36 cellular contexts compared by ENCODE assay signal in the genomic region with DNA sequence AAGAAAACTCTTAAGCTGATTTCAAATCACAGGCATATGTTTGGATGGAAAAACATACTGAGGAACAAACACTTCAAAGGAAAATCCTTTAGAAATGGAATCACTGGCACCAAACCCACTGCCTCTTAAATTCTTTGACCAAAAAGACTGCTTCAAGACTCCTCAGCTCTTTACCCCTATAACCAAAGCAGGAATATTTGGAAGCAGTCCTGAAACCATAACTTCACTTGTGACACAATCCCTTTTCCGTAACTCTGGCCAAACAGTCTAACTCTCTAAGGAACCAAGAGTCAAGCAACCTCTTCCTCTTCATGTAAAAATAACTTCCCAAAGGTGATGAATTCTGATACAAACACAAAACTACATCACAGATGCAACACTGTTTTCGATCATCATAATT.
"Had no signal": no experiment of that assay in that cellular context is flagged by ENCODE, and none has a peak within 500 bp of the region (broad histone marks: within the 10 kb centered on the region; RNA-seq: fewer than 3 reads in every experiment).

No MANE protein-coding gene starts in this region.

- H3K9me3 ChIP-seq: adrenal gland, body of pancreas, breast epithelium had no signal

- DNase-seq: activated B cell treated with CpG ODN at 0.5 μM for 24 hours; activated CD4-positive, alpha-beta memory T cell treated with anti-CD3 and anti-CD28 coated beads for 36 hours; activated CD4-positive, alpha-beta T cell treated with anti-CD3 and anti-CD28 coated beads for 4 hours; activated CD4-positive, alpha-beta T cell treated with anti-CD3 and anti-CD28 coated beads, Interleukin-2, amount 10 ng/mL, durations not matched to agents 24 days and 14 days; activated CD4-positive, alpha-beta T cell treated with anti-CD3 and anti-CD28 coated beads, Interleukin-2, amount 50 U/mL, for 1 hour; activated CD4-positive, alpha-beta T cell treated with anti-CD3 and anti-CD28 coated beads, Interleukin-2, amount 50 U/mL, for 4 hours; activated CD4-positive, CD25-positive, alpha-beta regulatory T cell treated with anti-CD3 and anti-CD28 coated beads, Interleukin-2, amount 50 U/mL, for 72 hours; activated CD8-positive, alpha-beta memory T cell treated with anti-CD3 and anti-CD28 coated beads, Interleukin-2, amount 50 U/mL, for 4 hours; activated CD8-positive, alpha-beta T cell treated with anti-CD3 and anti-CD28 coated beads for 36 hours; activated effector memory CD4-positive, alpha-beta T cell treated with anti-CD3 and anti-CD28 coated beads, Interleukin-2, amount 50 U/mL, for 16 hours; activated gamma-delta T cell treated with Interleukin-2 at 50 U/mL for 16 hours; activated naive CD4-positive, alpha-beta T cell; activated naive CD4-positive, alpha-beta T cell treated with anti-CD3 and anti-CD28 coated beads for 36 hours; activated naive CD4-positive, alpha-beta T cell treated with anti-CD3 and anti-CD28 coated beads, Interleukin-2, amount 50 U/mL, for 16 hours; activated naive CD8-positive, alpha-beta T cell treated with anti-CD3 and anti-CD28 coated beads for 36 hours; activated T-cell treated with anti-CD3 and anti-CD28 coated beads for 4 hours; activated T-cell treated with anti-CD3 and anti-CD28 coated beads, Interleukin-2, amount 50 U/mL, for 1 hour; activated T-cell treated with anti-CD3 and anti-CD28 coated beads, Interleukin-2, amount 50 U/mL, for 4 hours; activated T-cell treated with anti-CD3 and anti-CD28 coated beads, Interleukin-2, amount 50 U/mL, for 72 hours; adrenal gland; amniotic stem cell; aorta; body of pancreas; brain microvascular endothelial cell; central memory CD4-positive, alpha-beta T cell; SW 1271; T-helper 1 cell; T-helper 2 cell; T-helper 9 cell had no signal

- H3K9me3 Mint-ChIP-seq: activated B cell treated with CpG ODN at 0.5 μM for 24 hours; activated CD4-positive, alpha-beta memory T cell treated with anti-CD3 and anti-CD28 coated beads for 36 hours; activated CD4-positive, alpha-beta T cell treated with anti-CD3 and anti-CD28 coated beads, Interleukin-2, amount 10 ng/mL, durations not matched to agents 24 days and 14 days; activated CD8-positive, alpha-beta T cell treated with anti-CD3 and anti-CD28 coated beads for 36 hours; activated naive CD4-positive, alpha-beta T cell treated with anti-CD3 and anti-CD28 coated beads for 36 hours; activated naive CD4-positive, alpha-beta T cell treated with anti-CD3 and anti-CD28 coated beads, Interleukin-2, amount 50 U/mL, for 72 hours; activated naive CD8-positive, alpha-beta T cell treated with anti-CD3 and anti-CD28 coated beads for 36 hours; activated T-cell treated with anti-CD3 and anti-CD28 coated beads, Interleukin-2, amount 50 U/mL, for 4 hours; activated T-cell treated with anti-CD3 and anti-CD28 coated beads, Interleukin-2, amount 50 U/mL, for 72 hours; activated T-helper 1 cell treated with anti-CD3 and anti-CD28 coated beads, Interleukin-12 subunit alpha, Interleukin-12 subunit beta, Interleukin-2, Interleukin-4 antibody, amounts not matched to agents 30 ng/mL and 10 ng/mL and 1 ng/mL, durations not matched to agents 14 hours and 24 hours and 36 hours; activated T-helper 17 cell treated with anti-CD3 and anti-CD28 coated beads, Interleukin-2, amount 50 U/mL, for 72 hours; T-helper 1 cell treated with Interleukin-12 subunit alpha and Interleukin-12 subunit beta and Interleukin-4 antibody, amounts not matched to agents 30 μg/mL and 1 μg/mL, for 36 hours; T-helper 2 cell treated with Interferon-gamma antibody and Interleukin-4, amounts not matched to agents 5 μg/mL and 100 μg/mL, for 36 hours had no signal

- H3K4me1 ChIP-seq: adrenal gland, body of pancreas, breast epithelium had no signal

- H3K4me1 Mint-ChIP-seq: activated B cell treated with CpG ODN at 0.5 μM for 24 hours; activated CD4-positive, alpha-beta T cell treated with anti-CD3 and anti-CD28 coated beads, Interleukin-2, amount 10 ng/mL, durations not matched to agents 24 days and 14 days; activated naive CD8-positive, alpha-beta T cell treated with anti-CD3 and anti-CD28 coated beads for 36 hours; activated T-helper 17 cell treated with anti-CD3 and anti-CD28 coated beads, Interleukin-2, amount 50 U/mL, for 72 hours had no signal

- H3K4me3 Mint-ChIP-seq: activated B cell treated with CpG ODN at 0.5 μM for 24 hours; activated CD4-positive, alpha-beta memory T cell treated with anti-CD3 and anti-CD28 coated beads for 36 hours; activated CD4-positive, alpha-beta T cell treated with anti-CD3 and anti-CD28 coated beads, Interleukin-2, amount 10 ng/mL, durations not matched to agents 24 days and 14 days; activated CD8-positive, alpha-beta T cell treated with anti-CD3 and anti-CD28 coated beads for 36 hours; activated naive CD4-positive, alpha-beta T cell treated with anti-CD3 and anti-CD28 coated beads for 36 hours; activated naive CD8-positive, alpha-beta T cell treated with anti-CD3 and anti-CD28 coated beads for 36 hours; activated T-cell treated with anti-CD3 and anti-CD28 coated beads, Interleukin-2, amount 50 U/mL, for 4 hours; activated T-cell treated with anti-CD3 and anti-CD28 coated beads, Interleukin-2, amount 50 U/mL, for 72 hours; activated T-helper 1 cell treated with anti-CD3 and anti-CD28 coated beads, Interleukin-12 subunit alpha, Interleukin-12 subunit beta, Interleukin-2, Interleukin-4 antibody, amounts not matched to agents 30 ng/mL and 10 ng/mL and 1 ng/mL, durations not matched to agents 14 hours and 24 hours and 36 hours; activated T-helper 17 cell treated with anti-CD3 and anti-CD28 coated beads, Interleukin-2, amount 50 U/mL, for 72 hours; T-helper 1 cell treated with Interleukin-12 subunit alpha and Interleukin-12 subunit beta and Interleukin-4 antibody, amounts not matched to agents 30 μg/mL and 1 μg/mL, for 36 hours; T-helper 2 cell treated with Interferon-gamma antibody and Interleukin-4, amounts not matched to agents 5 μg/mL and 100 μg/mL, for 36 hours had no signal

- H3K36me3 Mint-ChIP-seq: activated CD4-positive, alpha-beta memory T cell treated with anti-CD3 and anti-CD28 coated beads for 36 hours; activated naive CD4-positive, alpha-beta T cell treated with anti-CD3 and anti-CD28 coated beads, Interleukin-2, amount 50 U/mL, for 72 hours; activated naive CD8-positive, alpha-beta T cell treated with anti-CD3 and anti-CD28 coated beads for 36 hours had no signal

- H3K27ac ChIP-seq: adrenal gland, body of pancreas, brain microvascular endothelial cell, breast epithelium, VCaP had no signal

- H3K36me3 ChIP-seq: adrenal gland, brain microvascular endothelial cell, breast epithelium had no signal

- H3K27me3 ChIP-seq: adrenal gland, body of pancreas, brain microvascular endothelial cell, breast epithelium had no signal

- H3K27me3 Mint-ChIP-seq: activated CD4-positive, alpha-beta memory T cell treated with anti-CD3 and anti-CD28 coated beads for 36 hours; activated CD8-positive, alpha-beta T cell treated with anti-CD3 and anti-CD28 coated beads for 36 hours; activated naive CD8-positive, alpha-beta T cell treated with anti-CD3 and anti-CD28 coated beads for 36 hours; activated T-helper 17 cell treated with anti-CD3 and anti-CD28 coated beads, Interleukin-2, amount 50 U/mL, for 72 hours had no signal

- H3K4me3 ChIP-seq: adrenal gland, body of pancreas, breast epithelium had no signal

- H3K27ac Mint-ChIP-seq: activated B cell treated with CpG ODN at 0.5 μM for 24 hours; activated CD4-positive, alpha-beta memory T cell treated with anti-CD3 and anti-CD28 coated beads for 36 hours; activated CD4-positive, alpha-beta T cell treated with anti-CD3 and anti-CD28 coated beads, Interleukin-2, amount 10 ng/mL, durations not matched to agents 24 days and 14 days; activated CD8-positive, alpha-beta T cell treated with anti-CD3 and anti-CD28 coated beads for 36 hours; activated naive CD4-positive, alpha-beta T cell treated with anti-CD3 and anti-CD28 coated beads for 36 hours; activated naive CD4-positive, alpha-beta T cell treated with anti-CD3 and anti-CD28 coated beads, Interleukin-2, amount 50 U/mL, for 72 hours; activated naive CD8-positive, alpha-beta T cell treated with anti-CD3 and anti-CD28 coated beads for 36 hours; activated T-cell treated with anti-CD3 and anti-CD28 coated beads, Interleukin-2, amount 50 U/mL, for 72 hours; activated T-helper 1 cell treated with anti-CD3 and anti-CD28 coated beads, Interleukin-12 subunit alpha, Interleukin-12 subunit beta, Interleukin-2, Interleukin-4 antibody, amounts not matched to agents 30 ng/mL and 10 ng/mL and 1 ng/mL, durations not matched to agents 14 hours and 24 hours and 36 hours; activated T-helper 17 cell treated with anti-CD3 and anti-CD28 coated beads, Interleukin-2, amount 50 U/mL, for 72 hours; T-helper 1 cell treated with Interleukin-12 subunit alpha and Interleukin-12 subunit beta and Interleukin-4 antibody, amounts not matched to agents 30 μg/mL and 1 μg/mL, for 36 hours; T-helper 2 cell treated with Interferon-gamma antibody and Interleukin-4, amounts not matched to agents 5 μg/mL and 100 μg/mL, for 36 hours had no signal
